ENCODE assay signal across 18 cellular contexts in genomic region chr2:64332300-64332699, GRCh38.
"Had no signal": no experiment of that assay in that cellular context is flagged by ENCODE, and none has a peak within 500 bp of the region (broad histone marks: within the 10 kb centered on the region; RNA-seq: fewer than 3 reads in every experiment).

No MANE protein-coding gene starts in this region.

- H3K27me3 ChIP-seq: esophagus muscularis mucosa, foreskin keratinocyte, ovary, sigmoid colon, thyroid gland had no signal

- H3K9me3 ChIP-seq: esophagus muscularis mucosa, left ventricle myocardium inferior, ovary, sigmoid colon, thyroid gland had no signal

- H3K36me3 ChIP-seq: esophagus muscularis mucosa, left ventricle myocardium inferior, ovary, sigmoid colon, thyroid gland had no signal

- H3K9me3 Mint-ChIP-seq: activated CD4-positive, alpha-beta T cell treated with anti-CD3 and anti-CD28 coated beads, Interleukin-2, amount 10 ng/mL, durations not matched to agents 24 days and 14 days; nephron; stimulated activated memory B cell treated with anti-CD40 and anti-IgM and Interleukin-4, amounts not matched to agents 10 μg/mL and 1 μg/mL and 100 μg/mL, for 72 hours had no signal

- H3K36me3 Mint-ChIP-seq: activated naive CD8-positive, alpha-beta T cell; stimulated activated memory B cell treated with anti-CD40 and anti-IgM and Interleukin-4, amounts not matched to agents 10 μg/mL and 1 μg/mL and 100 μg/mL, for 72 hours had no signal

- H3K27me3 Mint-ChIP-seq: activated naive CD8-positive, alpha-beta T cell; stimulated activated memory B cell treated with anti-CD40 and anti-IgM and Interleukin-4, amounts not matched to agents 10 μg/mL and 1 μg/mL and 100 μg/mL, for 72 hours had no signal

- H3K4me3 ChIP-seq: esophagus muscularis mucosa, left ventricle myocardium inferior, ovary, sigmoid colon, thyroid gland had no signal

- DNase-seq: activated CD4-positive, alpha-beta T cell treated with anti-CD3 and anti-CD28 coated beads, Interleukin-2, amount 10 ng/mL, durations not matched to agents 24 days and 14 days; activated CD4-positive, CD25-positive, alpha-beta regulatory T cell; activated CD8-positive, alpha-beta memory T cell treated with anti-CD3 and anti-CD28 coated beads, Interleukin-2, amount 50 U/mL, for 4 hours; activated CD8-positive, alpha-beta T cell treated with anti-CD3 and anti-CD28 coated beads, Interleukin-2, amount 10 ng/mL, durations not matched to agents 7 days and 5 days; activated gamma-delta T cell treated with Interleukin-2 at 50 U/mL for 16 hours; foreskin keratinocyte; left ventricle myocardium inferior; mesendoderm; ovary; sigmoid colon; stimulated activated CD4-positive, alpha-beta T cell treated with anti-CD3 and anti-CD28 coated beads, Interleukin-12 subunit alpha, Interleukin-12 subunit beta, amount 100 ng/mL, for 4 hours; SW 1271; thyroid gland had no signal

- ATAC-seq: activated CD8-positive, alpha-beta T cell treated with anti-CD3 and anti-CD28 coated beads, Interleukin-2, amount 10 ng/mL, durations not matched to agents 7 days and 5 days; foreskin keratinocyte; stimulated activated memory B cell treated with anti-CD40 and anti-IgM and Interleukin-4, amounts not matched to agents 10 μg/mL and 1 μg/mL and 100 μg/mL, for 72 hours had no signal

- H3K4me3 Mint-ChIP-seq: activated CD4-positive, alpha-beta T cell treated with anti-CD3 and anti-CD28 coated beads, Interleukin-2, amount 10 ng/mL, durations not matched to agents 24 days and 14 days; activated CD8-positive, alpha-beta T cell treated with anti-CD3 and anti-CD28 coated beads, Interleukin-2, amount 10 ng/mL, durations not matched to agents 7 days and 5 days; activated naive CD8-positive, alpha-beta T cell; nephron; stimulated activated memory B cell treated with anti-CD40 and anti-IgM and Interleukin-4, amounts not matched to agents 10 μg/mL and 1 μg/mL and 100 μg/mL, for 72 hours had no signal

- FAIRE-seq: TTC549 had no signal

- H3K27ac Mint-ChIP-seq: activated CD4-positive, alpha-beta T cell treated with anti-CD3 and anti-CD28 coated beads, Interleukin-2, amount 10 ng/mL, durations not matched to agents 24 days and 14 days; activated CD8-positive, alpha-beta T cell treated with anti-CD3 and anti-CD28 coated beads, Interleukin-2, amount 10 ng/mL, durations not matched to agents 7 days and 5 days; activated naive CD8-positive, alpha-beta T cell had no signal

- H3K27ac ChIP-seq: foreskin keratinocyte, ovary, thyroid gland had no signal
